In the genomic region with DNA sequence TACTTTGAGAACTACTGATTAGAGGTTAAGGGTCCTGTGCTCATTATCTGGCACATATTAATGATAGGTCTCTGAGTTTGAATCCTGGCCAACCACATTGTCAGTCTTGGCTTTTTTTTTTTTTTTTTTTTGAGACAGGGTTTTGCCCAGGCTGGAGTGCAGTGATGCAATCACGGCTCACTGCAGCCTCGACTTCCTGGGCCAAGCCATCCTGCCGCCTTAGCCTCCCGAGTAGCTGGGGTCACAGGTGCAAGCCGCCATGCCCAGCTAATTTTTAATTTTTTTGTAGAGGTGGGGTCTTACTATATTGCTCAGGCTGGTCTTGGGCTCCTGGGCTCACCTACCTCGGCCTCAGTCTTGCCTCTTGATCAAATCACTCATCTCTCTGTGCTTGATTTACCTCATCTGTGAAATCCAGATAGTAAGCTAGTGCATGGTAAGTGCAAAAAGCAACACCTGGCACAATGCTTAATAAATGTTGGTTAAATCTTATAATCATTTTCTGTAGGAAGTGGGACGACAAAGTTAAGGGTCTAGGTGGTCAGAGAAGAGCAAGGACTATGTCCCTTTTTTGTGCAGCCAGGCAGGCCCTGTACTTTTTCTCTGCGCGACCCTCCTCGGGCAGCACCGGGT, we compare ENCODE assay signal across 8 cellular contexts. TPM values are rescaled to one million over a fixed set of nuclear protein-coding genes. Genes with fewer than 3 reads are reported as not detected.
DNase-seq lines count a peak whose midpoint lies in the region; ATAC-seq and TF ChIP-seq lines count a peak whose summit lies in the region.

No MANE protein-coding gene starts in this region.

- H3K27me3 Mint-ChIP-seq in WTC11 (ENCODE audit: low read depth), result no peaks in the 10 kb centered on the region

- no peaks in the 10 kb centered on the region for H3K36me3 ChIP-seq in iPS-15b (ENCODE audit: control insufficient read depth, insufficient read depth, low read length)
- no peaks in the 10 kb centered on the region for H3K36me3 ChIP-seq in stomach

- H3K9ac ChIP-seq in iPS-15b (ENCODE audit: low read depth, low read length), result peak overlapping the region; percentile 83

- ATAC-seq in WTC11 (no peak), GM21528 (IDR thresholded peaks at IDR 0.05; ENCODE audit: low FRiP score, unreplicated experiment) (no peak)

- CTCF ChIA-PET in WTC11 (lab: Charles Lee), result interaction anchor here (1.3 to 1.8 kb wide), 2 partner anchors 9 to 53 kb away, joined by 4 to 5 read pairs; a partner anchor contains a TSS

- H3K27me3 ChIP-seq in iPS-15b (ENCODE audit: control insufficient read depth, insufficient read depth, low read length), result no peaks in the 10 kb centered on the region
- no peaks in the 10 kb centered on the region for H3K27me3 ChIP-seq in stomach

- DNase-seq in DMS 273 (lab: John Stamatoyannopoulos, UW; ENCODE audit: unreplicated experiment) (peak; percentile 46), DMS 273 treated with DMSO at 0.1 percent for 48 hours (lab: John Stamatoyannopoulos, UW) (no peak), WTC11 (ENCODE audit: low spot score) (no peak), stomach (no peak), NCI-H748 (lab: John Stamatoyannopoulos, UW; ENCODE audit: unreplicated experiment) (no peak), NCI-H446 treated with DMSO at 0.1 percent for 48 hours (lab: John Stamatoyannopoulos, UW) (no peak)

- peak overlapping the region; percentile 84 for H3K4me3 ChIP-seq in iPS-15b (ENCODE audit: low read depth, low read length)
- H3K4me3 ChIP-seq in stomach, result peak overlapping the region; percentile 58 to 79 (median 60)

- intact Hi-C loops in stomach (cut with DNase I; ENCODE audit: low total_unique reads), result loop anchor here (10.0 kb wide), 1 partner anchor 175 kb away; no protein-coding TSS in a partner anchor

- H3K27ac Mint-ChIP-seq in WTC11, result peak overlapping the region; percentile 99

- POLR2A ChIA-PET in WTC11 (lab: Charles Lee), result interaction anchor here (2.1 kb wide), 1 partner anchor 53 kb away, joined by 9 read pairs; a partner anchor contains a TSS

- H3K9me3 ChIP-seq in iPS-15b (ENCODE audit: control insufficient read depth, insufficient read depth, low read length) (no peaks in the 10 kb centered on the region), stomach (no peaks in the 10 kb centered on the region)

- TF ChIP-seq CTCF in WTC11 (IDR thresholded peaks at IDR 0.05) (no peak), stomach (IDR thresholded peaks at IDR 0.05) (no peak)

- no peaks in the 10 kb centered on the region for H3K36me3 Mint-ChIP-seq in WTC11

- peaks cover 10% of the 10 kb centered on the region for H3K4me1 ChIP-seq in iPS-15b (ENCODE audit: control insufficient read depth, insufficient read depth, low read length)
- H3K4me1 ChIP-seq in stomach, result peaks cover 13 to 23% (median 19%) of the 10 kb centered on the region in 4 donors

- 43 to 51% (median 47%) methylated on average over 10 to 11 of the region's 11 CpGs for WGBS in stomach, 5 donors

- TF ChIP-seq POLR2A in stomach (IDR thresholded peaks at IDR 0.05), result no peak

- peak overlapping the region; percentile 81 for H3K4me3 Mint-ChIP-seq in WTC11

- no peak for TF ChIP-seq EP300 in stomach (IDR thresholded peaks at IDR 0.05)

- no peaks in the 10 kb centered on the region for H3K9me3 Mint-ChIP-seq in WTC11

- H3K27ac ChIP-seq in stomach, result peak overlapping the region; percentile 92 to 97 (median 93)

- H3K4me1 Mint-ChIP-seq in WTC11, result peaks cover 41% of the 10 kb centered on the region

TF ChIP-seq in WTC11, 78 proteins besides CTCF, POLR2A, EP300 and RAD21:
- TF ChIP-seq CREB1 (CRISPR knock-in tag; IDR thresholded peaks at IDR 0.05), result no peak
- peak; percentile 53; the same call in 1 of the 2 replicates for TF ChIP-seq GABPB1 (CRISPR knock-in tag; IDR thresholded peaks at IDR 0.05)

RNA-seq across cellular contexts. Expression of a gene that starts 0.4 kb away (rescaled TPM):
- total RNA-seq in WTC11 (2021) (69.0 to 77.2 TPM (median 72.1 TPM) in 3 replicates), stomach (10 to 100 TPM in 3 of 5 donors, 1 to 10 TPM in 2; 4.7 to 45.0 (median 23.2) TPM)
- polyA plus RNA-seq in stomach, result 10 to 100 TPM; 15.5 to 28.4 (median 20.5) TPM

RNA-seq across cellular contexts. Expression of a gene that starts 53.6 kb away (rescaled TPM):
- total RNA-seq in WTC11 (2021) (36.7 to 38.2 TPM (median 37.8 TPM) in 3 replicates), stomach (10 to 100 TPM; 12.3 to 55.4 (median 28.0) TPM)
- polyA plus RNA-seq in stomach, result 1 to 10 TPM; 3.4 to 5.2 (median 4.9) TPM
